1 cellular context compared by ENCODE assay signal in genomic region chr5:176537608-176538504, GRCh38.
A peak's percentile ranks its signal among the peaks of the same experiment; 100 is the strongest.
TF ChIP-seq lines count a peak whose summit lies in the region.

No MANE protein-coding gene starts in this region.

TF ChIP-seq in K562, 482 proteins besides CTCF, POLR2A, EP300 and RAD21 (continued from another document and continues in another):
- peak in 1 of 2 experiments; percentile 50; a peak in 1 of 4 replicates for TF ChIP-seq ZNF639 (CRISPR knock-in tag; conservative IDR thresholded peaks at IDR 0.05 in 1 of 2, IDR thresholded peaks at IDR 0.05 in 1 of 2)
- peak; percentile 50; the same call in 1 of the 2 replicates for TF ChIP-seq DPF2 (IDR thresholded peaks at IDR 0.05)
- peak; percentile 84 for TF ChIP-seq NFYB (IDR thresholded peaks at IDR 0.05; ENCODE audit: extremely low read depth, insufficient read length)
- no peak for TF ChIP-seq ZNF830 (CRISPR knock-in tag; IDR thresholded peaks at IDR 0.05)
- TF ChIP-seq SP2 (IDR thresholded peaks at IDR 0.05; ENCODE audit: extremely low read depth, low read depth, low read length, poor library complexity, severe bottlenecking), result peak; percentile 38
- no peak; the same call in 1 of the 2 replicates for TF ChIP-seq ZBTB7A (IDR thresholded peaks at IDR 0.05; ENCODE audit: borderline replicate concordance, control insufficient read depth, low read depth, low read length)
- TF ChIP-seq HMBOX1 (IDR thresholded peaks at IDR 0.05), result no peak
- TF ChIP-seq ZNF121 (CRISPR knock-in tag; conservative IDR thresholded peaks at IDR 0.05), result no peak
- peak; percentile 43 to 44; a peak in 1 of 4 replicates for TF ChIP-seq SIN3A (IDR thresholded peaks at IDR 0.05; ENCODE audit: borderline replicate concordance in 2 of 2, control insufficient read depth in 1 of 2, low read depth in 2 of 2, low read length in 2 of 2)
- TF ChIP-seq TFAP4 (CRISPR knock-in tag; IDR thresholded peaks at IDR 0.05; ENCODE audit: borderline replicate concordance), result peak; percentile 72
- TF ChIP-seq SPI1 (IDR thresholded peaks at IDR 0.05; ENCODE audit: borderline replicate concordance, low read depth, low read length), result peak; percentile 30; the same call in 1 of the 2 replicates
- TF ChIP-seq TOE1 (IDR thresholded peaks at IDR 0.05; ENCODE audit: borderline replicate concordance), result peak; percentile 78
- TF ChIP-seq TOE1 (CRISPR knock-in tag; IDR thresholded peaks at IDR 0.05; ENCODE audit: borderline replicate concordance, low read depth), result no peak
- 0 out of 2 replicates have a peak, but pooled peaks have one; percentile 37 for TF ChIP-seq CC2D1A (IDR thresholded peaks at IDR 0.05)
- TF ChIP-seq MEF2A (IDR thresholded peaks at IDR 0.05; ENCODE audit: control insufficient read depth, low read depth, low read length), result no peak
- peak; percentile 62; the same call in 1 of the 2 replicates for TF ChIP-seq SUPT5H (IDR thresholded peaks at IDR 0.05)
- 0 out of 2 replicates have a peak, but pooled peaks have one; percentile 21 for TF ChIP-seq MIER1 (IDR thresholded peaks at IDR 0.05; ENCODE audit: low read depth)
- no peak for TF ChIP-seq MAFF (IDR thresholded peaks at IDR 0.05; ENCODE audit: low read length)
- peak; percentile 90 to 93 for TF ChIP-seq MNT (conservative IDR thresholded peaks at IDR 0.05)
- peak in 2 of 3 experiments; percentile 50 to 78 for TF ChIP-seq YY1 (IDR thresholded peaks at IDR 0.05; ENCODE audit: borderline replicate concordance in 1 of 3, control insufficient read depth in 1 of 3, extremely low read depth in 1 of 3, insufficient read depth in 3 of 3, insufficient read length in 1 of 3, insufficient replicate concordance in 2 of 3, low read depth in 1 of 3, low read length in 2 of 3)
- TF ChIP-seq CREB3 (tag; conservative IDR thresholded peaks at IDR 0.05; ENCODE audit: low read depth), result 0 out of 2 replicates have a peak, but pooled peaks have one; percentile 28
- TF ChIP-seq ZNF324 (CRISPR knock-in tag; IDR thresholded peaks at IDR 0.05), result 0 out of 2 replicates have a peak, but pooled peaks have one; percentile 34
- TF ChIP-seq ATF1 (CRISPR knock-in tag; IDR thresholded peaks at IDR 0.05), result peak; percentile 72
- peak; percentile 100 for TF ChIP-seq ATF1 (tag; IDR thresholded peaks at IDR 0.05)
- TF ChIP-seq ZNF408 (CRISPR knock-in tag; IDR thresholded peaks at IDR 0.05; ENCODE audit: low read depth), result peak; percentile 53; the same call in 1 of the 2 replicates
- no peak for TF ChIP-seq PTTG1 (tag; IDR thresholded peaks at IDR 0.05; ENCODE audit: low read depth)
- TF ChIP-seq ZBTB12 (CRISPR knock-in tag; IDR thresholded peaks at IDR 0.05), result peak; percentile 82
- no peak for TF ChIP-seq ETV6 (IDR thresholded peaks at IDR 0.05; ENCODE audit: borderline replicate concordance in 1 of 2, low read depth in 2 of 2, low read length in 1 of 2)
- TF ChIP-seq ETV6 (CRISPR knock-in tag; IDR thresholded peaks at IDR 0.05; ENCODE audit: borderline replicate concordance), result no peak
- TF ChIP-seq DLX4 (CRISPR knock-in tag; IDR thresholded peaks at IDR 0.05), result no peak
- peak; percentile 77 for TF ChIP-seq ZFX (CRISPR knock-in tag; IDR thresholded peaks at IDR 0.05)
- peak; percentile 70 for TF ChIP-seq POLR2B (IDR thresholded peaks at IDR 0.05; ENCODE audit: low read depth, partially characterized antibody)
- no peak for TF ChIP-seq FUS (optimal IDR thresholded peaks at IDR 0.05; ENCODE audit: low read depth, low read length)
- TF ChIP-seq CBFB (CRISPR knock-in tag; IDR thresholded peaks at IDR 0.05), result 0 out of 2 replicates have a peak, but pooled peaks have one; percentile 18
- TF ChIP-seq NKRF (IDR thresholded peaks at IDR 0.05; ENCODE audit: borderline replicate concordance), result peak; percentile 64
- TF ChIP-seq ZNF589 (CRISPR knock-in tag; IDR thresholded peaks at IDR 0.05; ENCODE audit: low read depth), result peak; percentile 78; the same call in 1 of the 2 replicates
- TF ChIP-seq ARNT (IDR thresholded peaks at IDR 0.05), result no peak
- TF ChIP-seq FOXA3 (CRISPR knock-in tag; conservative IDR thresholded peaks at IDR 0.05 in 1 of 2, IDR thresholded peaks at IDR 0.05 in 1 of 2), result peak in 1 of 2 experiments; percentile 86; a peak in 2 of 4 replicates
- TF ChIP-seq PML (IDR thresholded peaks at IDR 0.05; ENCODE audit: low read length), result peak; percentile 49; the same call in 1 of the 2 replicates
- TF ChIP-seq JUNB (CRISPR knock-in tag; conservative IDR thresholded peaks at IDR 0.05), result peak; percentile 99
- TF ChIP-seq TEAD4 (IDR thresholded peaks at IDR 0.05; ENCODE audit: low read length), result no peak
- TF ChIP-seq TEAD4 (CRISPR knock-in tag; IDR thresholded peaks at IDR 0.05; ENCODE audit: borderline replicate concordance), result no peak
- TF ChIP-seq CEBPG (CRISPR knock-in tag; IDR thresholded peaks at IDR 0.05), result peak; percentile 95
- TF ChIP-seq CEBPG (tag; conservative IDR thresholded peaks at IDR 0.05 in 1 of 2, IDR thresholded peaks at IDR 0.05 in 1 of 2), result peak; percentile 94 to 95
- TF ChIP-seq FOXO4 (CRISPR knock-in tag; IDR thresholded peaks at IDR 0.05), result peak; percentile 76; the same call in 1 of the 2 replicates
- TF ChIP-seq ZFP91 (CRISPR knock-in tag; IDR thresholded peaks at IDR 0.05), result peak; percentile 88
- peak in 1 of 2 experiments; percentile 33 for TF ChIP-seq E2F6 (IDR thresholded peaks at IDR 0.05; ENCODE audit: borderline replicate concordance in 1 of 2, extremely low read depth in 1 of 2, insufficient read depth in 1 of 2, insufficient read length in 1 of 2, low read depth in 1 of 2, low read length in 1 of 2, poor library complexity in 1 of 2, severe bottlenecking in 1 of 2)
- peak in 1 of 2 experiments; percentile 20; a peak in 1 of 4 replicates for TF ChIP-seq NONO (IDR thresholded peaks at IDR 0.05; ENCODE audit: low read depth in 2 of 2, low read length in 1 of 2)
- TF ChIP-seq ZNF76 (CRISPR knock-in tag; IDR thresholded peaks at IDR 0.05; ENCODE audit: borderline replicate concordance), result peak; percentile 86
- peak; percentile 56; the same call in 1 of the 2 replicates for TF ChIP-seq HIVEP1 (CRISPR knock-in tag; IDR thresholded peaks at IDR 0.05)
